Comparison of ENCODE assay signal across 1 cellular context in genomic region chr11:120126543-120126942, GRCh38.
A peak's percentile ranks its signal among the peaks of the same experiment; 100 is the strongest.
TF ChIP-seq lines count a peak whose summit lies in the region.

No MANE protein-coding gene starts in this region.

TF ChIP-seq in K562, 482 proteins besides CTCF, POLR2A, EP300 and RAD21 (continued from another document and continues in another):
- TF ChIP-seq, protein P1, sequence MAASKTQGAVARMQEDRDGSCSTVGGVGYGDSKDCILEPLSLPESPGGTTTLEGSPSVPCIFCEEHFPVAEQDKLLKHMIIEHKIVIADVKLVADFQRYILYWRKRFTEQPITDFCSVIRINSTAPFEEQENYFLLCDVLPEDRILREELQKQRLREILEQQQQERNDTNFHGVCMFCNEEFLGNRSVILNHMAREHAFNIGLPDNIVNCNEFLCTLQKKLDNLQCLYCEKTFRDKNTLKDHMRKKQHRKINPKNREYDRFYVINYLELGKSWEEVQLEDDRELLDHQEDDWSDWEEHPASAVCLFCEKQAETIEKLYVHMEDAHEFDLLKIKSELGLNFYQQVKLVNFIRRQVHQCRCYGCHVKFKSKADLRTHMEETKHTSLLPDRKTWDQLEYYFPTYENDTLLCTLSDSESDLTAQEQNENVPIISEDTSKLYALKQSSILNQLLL (CRISPR knock-in tag; IDR thresholded peaks at IDR 0.05; ENCODE audit: borderline replicate concordance): no peak
- peak in 1 of 2 experiments; percentile 7; a peak in 1 of 4 replicates for TF ChIP-seq RCOR1 (IDR thresholded peaks at IDR 0.05; ENCODE audit: borderline replicate concordance in 1 of 2, low read depth in 2 of 2, low read length in 2 of 2)
- peak; percentile 90 for TF ChIP-seq ARID1B (IDR thresholded peaks at IDR 0.05)
- peak; percentile 96 for TF ChIP-seq ZNF263 (CRISPR knock-in tag; IDR thresholded peaks at IDR 0.05; ENCODE audit: borderline replicate concordance)
- TF ChIP-seq IFI16 (CRISPR knock-in tag; IDR thresholded peaks at IDR 0.05): no peak
- peak; percentile 99 for TF ChIP-seq SOX6 (IDR thresholded peaks at IDR 0.05)
- no peak for TF ChIP-seq SNIP1 (IDR thresholded peaks at IDR 0.05; ENCODE audit: low read depth)
- TF ChIP-seq ZNF583 (CRISPR knock-in tag; IDR thresholded peaks at IDR 0.05): no peak
- no peak for TF ChIP-seq PBX2 (CRISPR knock-in tag; IDR thresholded peaks at IDR 0.05; ENCODE audit: low read depth)
- TF ChIP-seq PBX2 (tag; conservative IDR thresholded peaks at IDR 0.05; ENCODE audit: low read depth): no peak
- no peak for TF ChIP-seq ZNF165 (CRISPR knock-in tag; IDR thresholded peaks at IDR 0.05; ENCODE audit: borderline replicate concordance)
- TF ChIP-seq NELFE (IDR thresholded peaks at IDR 0.05; ENCODE audit: insufficient read depth, insufficient read length): no peak
- TF ChIP-seq ZNF584 (CRISPR knock-in tag; IDR thresholded peaks at IDR 0.05; ENCODE audit: low read depth): peak; percentile 57; the same call in 1 of the 2 replicates
- TF ChIP-seq PML (IDR thresholded peaks at IDR 0.05; ENCODE audit: low read length): peak; percentile 81
- peak; percentile 44; the same call in 1 of the 2 replicates for TF ChIP-seq DPF2 (IDR thresholded peaks at IDR 0.05)
- no peak for TF ChIP-seq TARDBP (IDR thresholded peaks at IDR 0.05)
- peak; percentile 18; the same call in 1 of the 2 replicates for TF ChIP-seq STAT5A (IDR thresholded peaks at IDR 0.05; ENCODE audit: borderline replicate concordance, low read length)
- no peak for TF ChIP-seq POLR2AphosphoS2 (IDR thresholded peaks at IDR 0.05; ENCODE audit: low read length)
- TF ChIP-seq ZBTB40 (IDR thresholded peaks at IDR 0.05): no peak
- no peak for TF ChIP-seq ZBTB40 (CRISPR knock-in tag; IDR thresholded peaks at IDR 0.05)
- TF ChIP-seq, protein P2, sequence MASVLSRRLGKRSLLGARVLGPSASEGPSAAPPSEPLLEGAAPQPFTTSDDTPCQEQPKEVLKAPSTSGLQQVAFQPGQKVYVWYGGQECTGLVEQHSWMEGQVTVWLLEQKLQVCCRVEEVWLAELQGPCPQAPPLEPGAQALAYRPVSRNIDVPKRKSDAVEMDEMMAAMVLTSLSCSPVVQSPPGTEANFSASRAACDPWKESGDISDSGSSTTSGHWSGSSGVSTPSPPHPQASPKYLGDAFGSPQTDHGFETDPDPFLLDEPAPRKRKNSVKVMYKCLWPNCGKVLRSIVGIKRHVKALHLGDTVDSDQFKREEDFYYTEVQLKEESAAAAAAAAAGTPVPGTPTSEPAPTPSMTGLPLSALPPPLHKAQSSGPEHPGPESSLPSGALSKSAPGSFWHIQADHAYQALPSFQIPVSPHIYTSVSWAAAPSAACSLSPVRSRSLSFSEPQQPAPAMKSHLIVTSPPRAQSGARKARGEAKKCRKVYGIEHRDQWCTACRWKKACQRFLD (CRISPR knock-in tag; IDR thresholded peaks at IDR 0.05): 0 out of 2 replicates have a peak, but pooled peaks have one; percentile 45
- no peak for TF ChIP-seq CGGBP1 (CRISPR knock-in tag; IDR thresholded peaks at IDR 0.05)
- no peak for TF ChIP-seq MAFK (IDR thresholded peaks at IDR 0.05; ENCODE audit: low read length)
- TF ChIP-seq ETV1 (tag; conservative IDR thresholded peaks at IDR 0.05; ENCODE audit: low read depth): no peak
- TF ChIP-seq HES1 (IDR thresholded peaks at IDR 0.05; ENCODE audit: low read depth): peak; percentile 72
- no peak for TF ChIP-seq HDGF (IDR thresholded peaks at IDR 0.05)
- TF ChIP-seq MTF1 (CRISPR knock-in tag; IDR thresholded peaks at IDR 0.05; ENCODE audit: borderline replicate concordance): no peak
- TF ChIP-seq OTX1 (CRISPR knock-in tag; IDR thresholded peaks at IDR 0.05): no peak
- peak; percentile 85 for TF ChIP-seq ZNF589 (CRISPR knock-in tag; IDR thresholded peaks at IDR 0.05; ENCODE audit: low read depth)
- TF ChIP-seq TEAD4 (IDR thresholded peaks at IDR 0.05; ENCODE audit: low read length): peak; percentile 93
- TF ChIP-seq TEAD4 (CRISPR knock-in tag; IDR thresholded peaks at IDR 0.05; ENCODE audit: borderline replicate concordance): no peak
- TF ChIP-seq, protein P3, sequence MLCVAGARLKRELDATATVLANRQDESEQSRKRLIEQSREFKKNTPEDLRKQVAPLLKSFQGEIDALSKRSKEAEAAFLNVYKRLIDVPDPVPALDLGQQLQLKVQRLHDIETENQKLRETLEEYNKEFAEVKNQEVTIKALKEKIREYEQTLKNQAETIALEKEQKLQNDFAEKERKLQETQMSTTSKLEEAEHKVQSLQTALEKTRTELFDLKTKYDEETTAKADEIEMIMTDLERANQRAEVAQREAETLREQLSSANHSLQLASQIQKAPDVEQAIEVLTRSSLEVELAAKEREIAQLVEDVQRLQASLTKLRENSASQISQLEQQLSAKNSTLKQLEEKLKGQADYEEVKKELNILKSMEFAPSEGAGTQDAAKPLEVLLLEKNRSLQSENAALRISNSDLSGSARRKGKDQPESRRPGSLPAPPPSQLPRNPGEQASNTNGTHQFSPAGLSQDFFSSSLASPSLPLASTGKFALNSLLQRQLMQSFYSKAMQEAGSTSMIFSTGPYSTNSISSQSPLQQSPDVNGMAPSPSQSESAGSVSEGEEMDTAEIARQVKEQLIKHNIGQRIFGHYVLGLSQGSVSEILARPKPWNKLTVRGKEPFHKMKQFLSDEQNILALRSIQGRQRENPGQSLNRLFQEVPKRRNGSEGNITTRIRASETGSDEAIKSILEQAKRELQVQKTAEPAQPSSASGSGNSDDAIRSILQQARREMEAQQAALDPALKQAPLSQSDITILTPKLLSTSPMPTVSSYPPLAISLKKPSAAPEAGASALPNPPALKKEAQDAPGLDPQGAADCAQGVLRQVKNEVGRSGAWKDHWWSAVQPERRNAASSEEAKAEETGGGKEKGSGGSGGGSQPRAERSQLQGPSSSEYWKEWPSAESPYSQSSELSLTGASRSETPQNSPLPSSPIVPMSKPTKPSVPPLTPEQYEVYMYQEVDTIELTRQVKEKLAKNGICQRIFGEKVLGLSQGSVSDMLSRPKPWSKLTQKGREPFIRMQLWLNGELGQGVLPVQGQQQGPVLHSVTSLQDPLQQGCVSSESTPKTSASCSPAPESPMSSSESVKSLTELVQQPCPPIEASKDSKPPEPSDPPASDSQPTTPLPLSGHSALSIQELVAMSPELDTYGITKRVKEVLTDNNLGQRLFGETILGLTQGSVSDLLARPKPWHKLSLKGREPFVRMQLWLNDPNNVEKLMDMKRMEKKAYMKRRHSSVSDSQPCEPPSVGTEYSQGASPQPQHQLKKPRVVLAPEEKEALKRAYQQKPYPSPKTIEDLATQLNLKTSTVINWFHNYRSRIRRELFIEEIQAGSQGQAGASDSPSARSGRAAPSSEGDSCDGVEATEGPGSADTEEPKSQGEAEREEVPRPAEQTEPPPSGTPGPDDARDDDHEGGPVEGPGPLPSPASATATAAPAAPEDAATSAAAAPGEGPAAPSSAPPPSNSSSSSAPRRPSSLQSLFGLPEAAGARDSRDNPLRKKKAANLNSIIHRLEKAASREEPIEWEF (CRISPR knock-in tag; IDR thresholded peaks at IDR 0.05): no peak
- no peak for TF ChIP-seq ZBTB49 (CRISPR knock-in tag; IDR thresholded peaks at IDR 0.05; ENCODE audit: borderline replicate concordance)
- peak; percentile 77 for TF ChIP-seq MTA2 (IDR thresholded peaks at IDR 0.05; ENCODE audit: low read depth)
